In genomic region chr9:117466111-117466510, GRCh38 we compare ENCODE assay signal across 18 cellular contexts. TPM values are rescaled to one million over a fixed set of nuclear protein-coding genes. Genes with fewer than 3 reads are reported as not detected.
DNase-seq lines count a peak whose midpoint lies in the region; ATAC-seq and TF ChIP-seq lines count a peak whose summit lies in the region.
"Had no signal": no experiment of that assay in that cellular context is flagged by ENCODE, and none has a peak within 500 bp of the region (broad histone marks: within the 10 kb centered on the region; RNA-seq: fewer than 3 reads in every experiment).

No MANE protein-coding gene starts in this region.

- intact Hi-C loops in activated CD4-positive, alpha-beta T cell treated with anti-CD3 and anti-CD28 coated beads for 36 hours (cut with DNase I, micrococcal nuclease): no loop called here
- intact Hi-C loops in mucosa of descending colon (cut with DNase I, micrococcal nuclease): no loop called here

- H3K4me3 ChIP-seq in mucosa of descending colon: no peak overlapping the region
- no peak overlapping the region for H3K4me3 ChIP-seq in foreskin fibroblast (ENCODE audit: low read depth in 1 of 2, low read length in 2 of 2)

- no peaks in the 10 kb centered on the region for H3K4me1 Mint-ChIP-seq in activated CD4-positive, alpha-beta T cell treated with anti-CD3 and anti-CD28 coated beads for 36 hours
- peaks cover 29% of the 10 kb centered on the region for H3K4me1 Mint-ChIP-seq in brain

- TF ChIP-seq CTCF in brain (conservative IDR thresholded peaks at IDR 0.05) (no peak), mucosa of descending colon (IDR thresholded peaks at IDR 0.05) (no peak), foreskin fibroblast (IDR thresholded peaks at IDR 0.05; ENCODE audit: low read depth, low read length) (no peak)

- peak overlapping the region; percentile 23 for H3K27ac Mint-ChIP-seq in activated CD4-positive, alpha-beta T cell treated with anti-CD3 and anti-CD28 coated beads for 36 hours
- peak overlapping the region in 3 of 5 experiments; percentile 81 to 96 (median 88) for H3K27ac Mint-ChIP-seq in brain
- H3K27ac Mint-ChIP-seq: IgD-negative memory B cell had no signal

- H3K36me3 ChIP-seq in mucosa of descending colon (ENCODE audit: low read depth): no peaks in the 10 kb centered on the region

- CTCF ChIA-PET in activated CD4-positive, alpha-beta T cell treated with anti-CD3 and anti-CD28 coated beads for 36 hours (lab: Charles Lee): no interaction called here

- POLR2A ChIA-PET in activated CD4-positive, alpha-beta T cell treated with anti-CD3 and anti-CD28 coated beads for 36 hours (lab: Charles Lee): no interaction called here

- H3K27me3 Mint-ChIP-seq in activated CD4-positive, alpha-beta T cell treated with anti-CD3 and anti-CD28 coated beads for 36 hours: peaks cover 3% of the 10 kb centered on the region
- peaks cover 3% of the 10 kb centered on the region for H3K27me3 Mint-ChIP-seq in brain
- H3K27me3 Mint-ChIP-seq: IgD-negative memory B cell had no signal

- H3K9me3 ChIP-seq in mucosa of descending colon: no peaks in the 10 kb centered on the region

- no peaks in the 10 kb centered on the region for H3K36me3 Mint-ChIP-seq in activated CD4-positive, alpha-beta T cell treated with anti-CD3 and anti-CD28 coated beads for 36 hours (ENCODE audit: low read depth)
- H3K36me3 Mint-ChIP-seq in brain: no peaks in the 10 kb centered on the region
- H3K36me3 Mint-ChIP-seq: IgD-negative memory B cell had no signal

- no peak overlapping the region for H3K4me3 Mint-ChIP-seq in activated CD4-positive, alpha-beta T cell treated with anti-CD3 and anti-CD28 coated beads for 36 hours
- H3K4me3 Mint-ChIP-seq in brain: no peak overlapping the region
- H3K4me3 Mint-ChIP-seq: IgD-negative memory B cell had no signal

- no peak for DNase-seq in activated CD4-positive, alpha-beta T cell treated with anti-CD3 and anti-CD28 coated beads for 36 hours
- no peak for DNase-seq in activated CD4-positive, alpha-beta T cell treated with anti-CD3 and anti-CD28 coated beads, Interleukin-2, amount 50 U/mL, for 1 hour
- no peak for DNase-seq in mucosa of descending colon
- no peak for DNase-seq in effector CD8-positive, alpha-beta T cell (lab: John Stamatoyannopoulos, UW)
- DNase-seq in foreskin fibroblast: no peak
- no peak for DNase-seq in stimulated activated CD4-positive, alpha-beta T cell treated with anti-CD3 and anti-CD28 coated beads, Interleukin-4, amount 100 ng/mL, for 24 hours
- no peak for DNase-seq in central memory CD4-positive, alpha-beta T cell
- DNase-seq: Calu3, DMS79 treated with DMSO at 0.1 percent for 48 hours, GF-D8, HCEC 1CT, NCI-H1048, NCI-H2081, NCI-H2227 treated with DMSO at 0.1 percent for 48 hours, NCI-H510A, NCI-H774 had no signal

- no peaks in the 10 kb centered on the region for H3K4me1 ChIP-seq in mucosa of descending colon (ENCODE audit: low read depth)

- no peak for ATAC-seq in activated CD4-positive, alpha-beta T cell treated with anti-CD3 and anti-CD28 coated beads for 36 hours
- peak; percentile 90 for ATAC-seq in mucosa of descending colon

- peaks cover 2% of the 10 kb centered on the region for H3K9me3 Mint-ChIP-seq in activated CD4-positive, alpha-beta T cell treated with anti-CD3 and anti-CD28 coated beads for 36 hours (ENCODE audit: low read depth)
- H3K9me3 Mint-ChIP-seq in brain: peaks cover 0 to 3% (median 0%) of the 10 kb centered on the region in 5 experiments

RNA-seq across cellular contexts. Expression of gene ASTN2, which starts 51.3 kb away (rescaled TPM):
- 1 to 10 TPM; 3.0 to 4.2 TPM for total RNA-seq in activated CD4-positive, alpha-beta T cell treated with anti-CD3 and anti-CD28 coated beads for 36 hours
- 41.2 TPM for polyA plus RNA-seq in brain (ENCODE audit: insufficient read depth, low read depth, low replicate concordance)
- 1 to 10 TPM; 3.5 to 6.1 (median 5.4) TPM for total RNA-seq in mucosa of descending colon
